Comparison of ENCODE assay signal across 15 cellular contexts in genomic region chr17:80257716-80258213, GRCh38. TPM values are rescaled to one million over a fixed set of nuclear protein-coding genes. Genes with fewer than 3 reads are reported as not detected.
A peak's percentile ranks its signal among the peaks of the same experiment; 100 is the strongest.
DNase-seq lines count a peak whose midpoint lies in the region; ATAC-seq and TF ChIP-seq lines count a peak whose summit lies in the region.
"Had no signal": no experiment of that assay in that cellular context is flagged by ENCODE, and none has a peak within 500 bp of the region (broad histone marks: within the 10 kb centered on the region; RNA-seq: fewer than 3 reads in every experiment).

No MANE protein-coding gene starts in this region.

- no peak for ATAC-seq in Panc1
- ATAC-seq in effector memory CD8-positive, alpha-beta T cell (replicated peaks): no peak
- ATAC-seq: heart left ventricle had no signal

- H3K4me1 Mint-ChIP-seq in effector memory CD8-positive, alpha-beta T cell (ENCODE audit: low read depth in 2 of 2): peaks cover 48 to 58% of the 10 kb centered on the region in 2 donors
- peaks cover 15% of the 10 kb centered on the region for H3K4me1 Mint-ChIP-seq in progenitor cell of endocrine pancreas (ENCODE audit: low read depth)

- H3K4me3 Mint-ChIP-seq in effector memory CD8-positive, alpha-beta T cell: peak overlapping the region; percentile 90 to 93
- peak overlapping the region; percentile 37 for H3K4me3 Mint-ChIP-seq in progenitor cell of endocrine pancreas (ENCODE audit: low read depth)

- TF ChIP-seq CTCF in Panc1 (IDR thresholded peaks at IDR 0.05): no peak
- no peak for TF ChIP-seq CTCF in progenitor cell of endocrine pancreas (IDR thresholded peaks at IDR 0.05; ENCODE audit: unreplicated experiment)

- H3K4me1 ChIP-seq in Panc1 (ENCODE audit: control insufficient read depth, insufficient read depth, low read length): peaks cover 73% of the 10 kb centered on the region

- BruUV-seq in Panc1 (replicated peaks; lab: Mats Ljungman, UMichigan): no TSS peak

- peaks cover 29% of the 10 kb centered on the region for H3K36me3 Mint-ChIP-seq in effector memory CD8-positive, alpha-beta T cell (ENCODE audit: insufficient read depth)
- H3K36me3 Mint-ChIP-seq in progenitor cell of endocrine pancreas (ENCODE audit: insufficient read depth): no peaks in the 10 kb centered on the region

- intact Hi-C loops in Panc1 (cut with micrococcal nuclease; ENCODE audit: unreplicated experiment): no loop called here

- CTCF ChIA-PET in Panc1 (lab: Charles Lee): no interaction called here

- H3K9me3 Mint-ChIP-seq in effector memory CD8-positive, alpha-beta T cell: no peaks in the 10 kb centered on the region
- no peaks in the 10 kb centered on the region for H3K9me3 Mint-ChIP-seq in progenitor cell of endocrine pancreas (ENCODE audit: low read depth)

- H3K27ac Mint-ChIP-seq in effector memory CD8-positive, alpha-beta T cell: peak overlapping the region; percentile 49 to 97
- H3K27ac Mint-ChIP-seq in progenitor cell of endocrine pancreas: no peak overlapping the region

- H3K4me3 ChIP-seq in Panc1 (ENCODE audit: low read depth in 2 of 2, low read length in 2 of 2): no peak overlapping the region
- H3K4me3 ChIP-seq: dorsolateral prefrontal cortex, heart left ventricle, PC-9, sigmoid colon had no signal

- no peaks in the 10 kb centered on the region for H3K27me3 ChIP-seq in Panc1 (ENCODE audit: control insufficient read depth, insufficient read depth, low read length)
- H3K27me3 ChIP-seq: dorsolateral prefrontal cortex, heart left ventricle, sigmoid colon had no signal

- DNase-seq in NCI-H82 (lab: John Stamatoyannopoulos, UW) (peak; percentile 34), NCI-H82 treated with DMSO at 0.1 percent for 48 hours (lab: John Stamatoyannopoulos, UW; ENCODE audit: unreplicated experiment) (no peak), Panc1 (ENCODE audit: low read depth, low spot score) (no peak), progenitor cell of endocrine pancreas (ENCODE audit: low spot score, unreplicated experiment) (no peak), NCI-H1694 treated with DMSO at 0.1 percent for 48 hours (lab: John Stamatoyannopoulos, UW) (no peak), middle frontal gyrus (ENCODE audit: extremely low spot score, low spot score) (no peak)
- no peak for DNase-seq in effector memory CD8-positive, alpha-beta T cell
- DNase-seq in central memory CD4-positive, alpha-beta T cell: no peak
- DNase-seq: 8988T, DMS79 treated with DMSO at 0.1 percent for 48 hours, dorsolateral prefrontal cortex, heart left ventricle, NCI-H2029, PC-9, sigmoid colon had no signal

- H3K27ac ChIP-seq in Panc1 (ENCODE audit: low read length): peak overlapping the region; percentile 98
- H3K27ac ChIP-seq: PC-9 had no signal

- in situ Hi-C loops in Panc1 (cut with HindIII; ENCODE audit: low pct_unique_long_range_greater_than_20kb, low sequenced_read_pairs): no loop called here

- no peaks in the 10 kb centered on the region; the same call in 1 of the 2 replicates for H3K36me3 ChIP-seq in Panc1 (ENCODE audit: control insufficient read depth, insufficient read depth, low read length)

- POLR2A ChIA-PET in Panc1 (lab: Charles Lee): no interaction called here

- H3K27me3 Mint-ChIP-seq in effector memory CD8-positive, alpha-beta T cell: no peaks in the 10 kb centered on the region
- H3K27me3 Mint-ChIP-seq in progenitor cell of endocrine pancreas: peaks cover 9% of the 10 kb centered on the region

- H3K9me3 ChIP-seq in Panc1 (ENCODE audit: control insufficient read depth, insufficient read depth, low read depth, low read length): no peaks in the 10 kb centered on the region
- H3K9me3 ChIP-seq: heart left ventricle, sigmoid colon had no signal

RNA-seq across cellular contexts. Expression of gene RNF213, which starts 2.9 kb away (rescaled TPM):
- total RNA-seq in Panc1 (2021; ENCODE audit: unreplicated experiment): 230 TPM
- 174 TPM for polyA plus RNA-seq in Panc1 (2012; ENCODE audit: insufficient read length)
- 57.6 and 61.9 TPM in 2 replicates for total RNA-seq in progenitor cell of endocrine pancreas

RNA-seq across cellular contexts. Expression of gene SLC26A11, which starts 37.5 kb away (rescaled TPM):
- total RNA-seq in Panc1 (2021; ENCODE audit: unreplicated experiment): 30.9 TPM
- 34.6 TPM for polyA plus RNA-seq in Panc1 (2012; ENCODE audit: insufficient read length)
- 37.4 and 40.1 TPM in 2 replicates for total RNA-seq in progenitor cell of endocrine pancreas

RNA-seq across cellular contexts. Expression of gene SGSH, which starts 37.6 kb away (rescaled TPM):
- total RNA-seq in Panc1 (2021; ENCODE audit: unreplicated experiment) (70.2 TPM), progenitor cell of endocrine pancreas (42.0 and 43.9 TPM in 2 replicates)
- 84.2 TPM for polyA plus RNA-seq in Panc1 (2012; ENCODE audit: insufficient read length)
